In genomic region chr1:155070721-155071556, GRCh38 we compare ENCODE assay signal across 8 cellular contexts. TPM values are rescaled to one million over a fixed set of nuclear protein-coding genes. Genes with fewer than 3 reads are reported as not detected.
A peak's percentile ranks its signal among the peaks of the same experiment; 100 is the strongest.
DNase-seq lines count a peak whose midpoint lies in the region; ATAC-seq and TF ChIP-seq lines count a peak whose summit lies in the region.

No MANE protein-coding gene starts in this region.

- TF ChIP-seq POLR2A in suprapubic skin (IDR thresholded peaks at IDR 0.05): peak in 1 of 2 donors; percentile 27

- no peaks in the 10 kb centered on the region for H3K36me3 ChIP-seq in ES-I3 (ENCODE audit: insufficient read depth, low read length)
- H3K36me3 ChIP-seq in suprapubic skin: peaks cover 14% of the 10 kb centered on the region

- DNase-seq in NOMO-1 treated with DMSO at 0.1 percent for 48 hours (lab: John Stamatoyannopoulos, UW; ENCODE audit: unreplicated experiment): peak; percentile 83
- peak; percentile 66 for DNase-seq in activated T-helper 1 cell treated with anti-CD3 and anti-CD28 coated beads, Interleukin-12 subunit alpha, Interleukin-12 subunit beta, Interleukin-2, Interleukin-4 antibody, amounts not matched to agents 30 ng/mL and 10 ng/mL and 1 ng/mL, durations not matched to agents 14 hours and 24 hours and 36 hours (ENCODE audit: low spot score)
- DNase-seq in fibroblast of mammary gland (ENCODE audit: low read depth): peak; percentile 71
- peak in 1 of 2 donors; percentile 88 for DNase-seq in suprapubic skin (ENCODE audit: low spot score in 2 of 2)

- no peak for TF ChIP-seq CTCF in fibroblast of mammary gland (conservative IDR thresholded peaks at IDR 0.05; ENCODE audit: control insufficient read depth, insufficient read depth, low read depth, low read length)
- TF ChIP-seq CTCF in nephron (IDR thresholded peaks at IDR 0.05; ENCODE audit: unreplicated experiment in 3 of 3): peak; percentile 55 to 63 (median 62)
- peak in 1 of 2 donors; percentile 50 for TF ChIP-seq CTCF in suprapubic skin (IDR thresholded peaks at IDR 0.05)

- TF ChIP-seq EP300 in suprapubic skin (IDR thresholded peaks at IDR 0.05): no peak

- peak overlapping the region; percentile 19 for H3K4me3 Mint-ChIP-seq in activated T-helper 1 cell treated with anti-CD3 and anti-CD28 coated beads, Interleukin-12 subunit alpha, Interleukin-12 subunit beta, Interleukin-2, Interleukin-4 antibody, amounts not matched to agents 30 ng/mL and 10 ng/mL and 1 ng/mL, durations not matched to agents 14 hours and 24 hours and 36 hours
- H3K4me3 Mint-ChIP-seq in nephron: peak overlapping the region; percentile 67 to 82 (median 81)

- peak overlapping the region; percentile 51; the same call in 1 of the 2 replicates for H3K9ac ChIP-seq in ES-I3 (ENCODE audit: low read depth, low read length)

- peaks cover 20% of the 10 kb centered on the region for H3K4me1 Mint-ChIP-seq in activated T-helper 1 cell treated with anti-CD3 and anti-CD28 coated beads, Interleukin-12 subunit alpha, Interleukin-12 subunit beta, Interleukin-2, Interleukin-4 antibody, amounts not matched to agents 30 ng/mL and 10 ng/mL and 1 ng/mL, durations not matched to agents 14 hours and 24 hours and 36 hours (ENCODE audit: low read depth)
- H3K4me1 Mint-ChIP-seq in nephron: peaks cover 12% of the 10 kb centered on the region

- H3K4me3 ChIP-seq in fibroblast of mammary gland (ENCODE audit: control insufficient read depth, low read depth, low read length): peak overlapping the region; percentile 53
- peak overlapping the region; percentile 48 for H3K4me3 ChIP-seq in suprapubic skin

- H3K9me3 Mint-ChIP-seq in activated T-helper 1 cell treated with anti-CD3 and anti-CD28 coated beads, Interleukin-12 subunit alpha, Interleukin-12 subunit beta, Interleukin-2, Interleukin-4 antibody, amounts not matched to agents 30 ng/mL and 10 ng/mL and 1 ng/mL, durations not matched to agents 14 hours and 24 hours and 36 hours: no peaks in the 10 kb centered on the region
- H3K9me3 Mint-ChIP-seq in nephron: no peaks in the 10 kb centered on the region

- no peaks in the 10 kb centered on the region for H3K27me3 ChIP-seq in suprapubic skin

- WGBS in suprapubic skin: 3% methylated on average over 21 of the region's 60 CpGs

- H3K27ac Mint-ChIP-seq in activated T-helper 1 cell treated with anti-CD3 and anti-CD28 coated beads, Interleukin-12 subunit alpha, Interleukin-12 subunit beta, Interleukin-2, Interleukin-4 antibody, amounts not matched to agents 30 ng/mL and 10 ng/mL and 1 ng/mL, durations not matched to agents 14 hours and 24 hours and 36 hours: no peak overlapping the region
- H3K27ac Mint-ChIP-seq in nephron: peak overlapping the region in 2 of 3 experiments; percentile 24 to 93

- ATAC-seq in HG02840 (IDR thresholded peaks at IDR 0.05; ENCODE audit: low FRiP score, unreplicated experiment) (peak; percentile 56), HG03521 (IDR thresholded peaks at IDR 0.05; ENCODE audit: unreplicated experiment) (no peak)

- intact Hi-C loops in activated T-helper 1 cell treated with anti-CD3 and anti-CD28 coated beads, Interleukin-12 subunit alpha, Interleukin-12 subunit beta, Interleukin-2, Interleukin-4 antibody, amounts not matched to agents 30 ng/mL and 10 ng/mL and 1 ng/mL, durations not matched to agents 14 hours and 24 hours and 36 hours (cut with micrococcal nuclease): loop anchor here (1.0 kb wide), 2 partner anchors 8 to 10 kb away; partner anchors contain the start of gene EFNA4

- peak overlapping the region; percentile 80 for H3K27ac ChIP-seq in suprapubic skin

- H3K9me3 ChIP-seq in ES-I3 (ENCODE audit: control insufficient read depth, insufficient read depth, low read length): no peaks in the 10 kb centered on the region
- no peaks in the 10 kb centered on the region for H3K9me3 ChIP-seq in suprapubic skin

- H3K27me3 Mint-ChIP-seq in activated T-helper 1 cell treated with anti-CD3 and anti-CD28 coated beads, Interleukin-12 subunit alpha, Interleukin-12 subunit beta, Interleukin-2, Interleukin-4 antibody, amounts not matched to agents 30 ng/mL and 10 ng/mL and 1 ng/mL, durations not matched to agents 14 hours and 24 hours and 36 hours (ENCODE audit: insufficient read depth): peaks cover 2% of the 10 kb centered on the region
- H3K27me3 Mint-ChIP-seq in nephron (ENCODE audit: low read depth): peaks cover 24% of the 10 kb centered on the region

- H3K4me1 ChIP-seq in ES-I3 (ENCODE audit: insufficient read depth, low read length): peaks cover 21% of the 10 kb centered on the region
- H3K4me1 ChIP-seq in suprapubic skin: peaks cover 64% of the 10 kb centered on the region

- H3K36me3 Mint-ChIP-seq in activated T-helper 1 cell treated with anti-CD3 and anti-CD28 coated beads, Interleukin-12 subunit alpha, Interleukin-12 subunit beta, Interleukin-2, Interleukin-4 antibody, amounts not matched to agents 30 ng/mL and 10 ng/mL and 1 ng/mL, durations not matched to agents 14 hours and 24 hours and 36 hours (ENCODE audit: low read depth): peaks cover 7% of the 10 kb centered on the region
- H3K36me3 Mint-ChIP-seq in nephron (ENCODE audit: low read depth): peaks cover 17% of the 10 kb centered on the region

RNA-seq across cellular contexts. Expression of gene EFNA4, which starts 7.4 kb away (rescaled TPM):
- 5.7 and 6.8 TPM in 2 replicates for total RNA-seq in activated T-helper 1 cell treated with anti-CD3 and anti-CD28 coated beads, Interleukin-12 subunit alpha, Interleukin-12 subunit beta, Interleukin-2, Interleukin-4 antibody, amounts not matched to agents 30 ng/mL and 10 ng/mL and 1 ng/mL, durations not matched to agents 14 hours and 24 hours and 36 hours
- 10 to 100 TPM; 22.4 to 44.2 (median 28.7) TPM for total RNA-seq in suprapubic skin

RNA-seq across cellular contexts. Expression of gene EFNA3, which starts 7.7 kb away (rescaled TPM):
- 2.8 and 3.0 TPM in 2 replicates for total RNA-seq in activated T-helper 1 cell treated with anti-CD3 and anti-CD28 coated beads, Interleukin-12 subunit alpha, Interleukin-12 subunit beta, Interleukin-2, Interleukin-4 antibody, amounts not matched to agents 30 ng/mL and 10 ng/mL and 1 ng/mL, durations not matched to agents 14 hours and 24 hours and 36 hours
- total RNA-seq in suprapubic skin: 100 to 1,000 TPM in 1 of 4 donors, 10 to 100 TPM in 3; 28.8 to 104 (median 77.6) TPM

RNA-seq across cellular contexts. Expression of gene ADAM15, which starts 19.8 kb away (rescaled TPM):
- total RNA-seq in activated T-helper 1 cell treated with anti-CD3 and anti-CD28 coated beads, Interleukin-12 subunit alpha, Interleukin-12 subunit beta, Interleukin-2, Interleukin-4 antibody, amounts not matched to agents 30 ng/mL and 10 ng/mL and 1 ng/mL, durations not matched to agents 14 hours and 24 hours and 36 hours: 82.9 and 86.8 TPM in 2 replicates
- 100 to 1,000 TPM; 304 to 327 (median 321) TPM for total RNA-seq in suprapubic skin

RNA-seq across cellular contexts. Expression of gene DCST1, which starts 37.3 kb away (rescaled TPM):
- not detected in 2 replicates for total RNA-seq in activated T-helper 1 cell treated with anti-CD3 and anti-CD28 coated beads, Interleukin-12 subunit alpha, Interleukin-12 subunit beta, Interleukin-2, Interleukin-4 antibody, amounts not matched to agents 30 ng/mL and 10 ng/mL and 1 ng/mL, durations not matched to agents 14 hours and 24 hours and 36 hours
- total RNA-seq in suprapubic skin: 1 to 10 TPM in 3 of 4 donors, under 1 TPM in 1; 0.55 to 8.2 (median 2.8) TPM

RNA-seq across cellular contexts. Expression of gene DCST2, which starts 37.4 kb away (rescaled TPM):
- total RNA-seq in activated T-helper 1 cell treated with anti-CD3 and anti-CD28 coated beads, Interleukin-12 subunit alpha, Interleukin-12 subunit beta, Interleukin-2, Interleukin-4 antibody, amounts not matched to agents 30 ng/mL and 10 ng/mL and 1 ng/mL, durations not matched to agents 14 hours and 24 hours and 36 hours: 0.26 and 0.27 TPM in 2 replicates
- 10 to 100 TPM; 13.4 to 36.0 (median 14.5) TPM for total RNA-seq in suprapubic skin
